In the genomic region with DNA sequence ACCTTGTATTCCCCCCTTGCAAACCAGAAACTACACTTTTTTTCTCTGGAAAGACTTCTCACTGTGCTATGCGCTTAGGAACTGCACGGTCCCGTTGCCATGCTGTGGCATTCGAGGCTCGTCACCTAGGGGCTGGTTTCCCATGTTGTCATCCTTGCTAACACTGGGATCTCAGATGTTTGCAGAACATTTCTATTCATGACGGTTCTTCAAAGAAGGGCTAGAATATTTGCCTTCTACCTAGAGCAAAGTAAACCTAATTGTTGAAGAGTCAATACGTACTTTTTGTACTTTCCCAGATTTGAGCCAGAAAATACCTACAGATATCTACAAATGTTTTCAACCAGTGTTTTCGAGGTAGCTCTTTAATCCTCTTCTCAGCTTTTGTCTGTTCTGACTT, we compare ENCODE assay signal across 41 cellular contexts. TPM values are rescaled to one million over a fixed set of nuclear protein-coding genes. Genes with fewer than 3 reads are reported as not detected.
"Had no signal": no experiment of that assay in that cellular context is flagged by ENCODE, and none has a peak within 500 bp of the region (broad histone marks: within the 10 kb centered on the region; RNA-seq: fewer than 3 reads in every experiment).

No MANE protein-coding gene starts in this region.

- ATAC-seq: activated CD8-positive, alpha-beta T cell treated with anti-CD3 and anti-CD28 coated beads for 36 hours; activated naive CD8-positive, alpha-beta T cell treated with anti-CD3 and anti-CD28 coated beads, Interleukin-2, amount 50 U/mL, for 24 hours; activated T-cell treated with anti-CD3 and anti-CD28 coated beads, Interleukin-2, amount 50 U/mL, for 4 hours; activated T-cell treated with anti-CD3 and anti-CD28 coated beads, Interleukin-2, amount 50 U/mL, for 72 hours; activated T-helper 17 cell treated with anti-CD3 and anti-CD28 coated beads, Interleukin-2, amount 50 U/mL, for 72 hours; body of pancreas had no signal

- H3K4me3 ChIP-seq: ascending aorta, body of pancreas, breast epithelium had no signal

- H3K4me1 ChIP-seq: ascending aorta, body of pancreas, breast epithelium had no signal

- H3K4me1 Mint-ChIP-seq: activated B cell treated with CpG ODN at 0.5 μM for 24 hours; activated CD4-positive, alpha-beta T cell treated with anti-CD3 and anti-CD28 coated beads, Interleukin-2, amount 10 ng/mL, durations not matched to agents 24 days and 14 days; activated naive CD4-positive, alpha-beta T cell treated with anti-CD3 and anti-CD28 coated beads, Interleukin-2, amount 10 ng/mL, durations not matched to agents 7 days and 5 days; activated naive CD4-positive, alpha-beta T cell treated with anti-CD3 and anti-CD28 coated beads, Interleukin-2, amount 50 U/mL, for 24 hours; activated naive CD8-positive, alpha-beta T cell treated with anti-CD3 and anti-CD28 coated beads, Interleukin-2, amount 10 ng/mL, durations not matched to agents 7 days and 5 days; activated naive CD8-positive, alpha-beta T cell treated with anti-CD3 and anti-CD28 coated beads, Interleukin-2, amount 50 U/mL, for 24 hours; activated T-helper 17 cell treated with anti-CD3 and anti-CD28 coated beads, Interleukin-2, amount 50 U/mL, for 72 hours had no signal

- H3K9me3 Mint-ChIP-seq: activated CD4-positive, alpha-beta memory T cell treated with anti-CD3 and anti-CD28 coated beads for 36 hours; activated CD4-positive, alpha-beta T cell treated with anti-CD3 and anti-CD28 coated beads, Interleukin-2, amount 10 ng/mL, durations not matched to agents 24 days and 14 days; activated CD8-positive, alpha-beta T cell treated with anti-CD3 and anti-CD28 coated beads for 36 hours; activated naive CD4-positive, alpha-beta T cell treated with anti-CD3 and anti-CD28 coated beads, Interleukin-2, amount 10 ng/mL, durations not matched to agents 7 days and 5 days; activated naive CD4-positive, alpha-beta T cell treated with anti-CD3 and anti-CD28 coated beads, Interleukin-2, amount 50 U/mL, for 24 hours; activated naive CD8-positive, alpha-beta T cell treated with anti-CD3 and anti-CD28 coated beads, Interleukin-2, amount 10 ng/mL, durations not matched to agents 7 days and 5 days; activated naive CD8-positive, alpha-beta T cell treated with anti-CD3 and anti-CD28 coated beads, Interleukin-2, amount 50 U/mL, for 24 hours; activated T-cell treated with anti-CD3 and anti-CD28 coated beads, Interleukin-2, amount 50 U/mL, for 4 hours; activated T-cell treated with anti-CD3 and anti-CD28 coated beads, Interleukin-2, amount 50 U/mL, for 72 hours; activated T-helper 1 cell treated with anti-CD3 and anti-CD28 coated beads, Interleukin-12 subunit alpha, Interleukin-12 subunit beta, Interleukin-2, Interleukin-4 antibody, amounts not matched to agents 30 ng/mL and 10 ng/mL and 1 ng/mL, durations not matched to agents 14 hours and 24 hours and 36 hours; activated T-helper 17 cell treated with anti-CD3 and anti-CD28 coated beads, Interleukin-2, amount 50 U/mL, for 72 hours; T-helper 1 cell treated with Interleukin-12 subunit alpha and Interleukin-12 subunit beta and Interleukin-4 antibody, amounts not matched to agents 30 μg/mL and 1 μg/mL, for 36 hours; T-helper 2 cell treated with Interferon-gamma antibody and Interleukin-4, amounts not matched to agents 5 μg/mL and 100 μg/mL, for 36 hours had no signal

- H3K36me3 Mint-ChIP-seq: activated naive CD4-positive, alpha-beta T cell treated with anti-CD3 and anti-CD28 coated beads, Interleukin-2, amount 10 ng/mL, durations not matched to agents 7 days and 5 days; activated naive CD8-positive, alpha-beta T cell treated with anti-CD3 and anti-CD28 coated beads, Interleukin-2, amount 10 ng/mL, durations not matched to agents 7 days and 5 days had no signal

- H3K27ac ChIP-seq: ascending aorta, body of pancreas, brain microvascular endothelial cell, breast epithelium, VCaP had no signal

- H3K36me3 ChIP-seq: brain microvascular endothelial cell, breast epithelium had no signal

- H3K27me3 Mint-ChIP-seq: activated B cell treated with CpG ODN at 0.5 μM for 24 hours; activated CD4-positive, alpha-beta memory T cell treated with anti-CD3 and anti-CD28 coated beads for 36 hours; activated CD4-positive, alpha-beta T cell treated with anti-CD3 and anti-CD28 coated beads, Interleukin-2, amount 10 ng/mL, durations not matched to agents 24 days and 14 days; activated CD8-positive, alpha-beta T cell treated with anti-CD3 and anti-CD28 coated beads for 36 hours; activated naive CD4-positive, alpha-beta T cell treated with anti-CD3 and anti-CD28 coated beads, Interleukin-2, amount 10 ng/mL, durations not matched to agents 7 days and 5 days; activated naive CD4-positive, alpha-beta T cell treated with anti-CD3 and anti-CD28 coated beads, Interleukin-2, amount 50 U/mL, for 24 hours; activated naive CD8-positive, alpha-beta T cell; activated naive CD8-positive, alpha-beta T cell treated with anti-CD3 and anti-CD28 coated beads, Interleukin-2, amount 10 ng/mL, durations not matched to agents 7 days and 5 days; activated naive CD8-positive, alpha-beta T cell treated with anti-CD3 and anti-CD28 coated beads, Interleukin-2, amount 50 U/mL, for 24 hours; activated T-helper 17 cell treated with anti-CD3 and anti-CD28 coated beads, Interleukin-2, amount 50 U/mL, for 72 hours had no signal

- FAIRE-seq: TTC549 had no signal

- H3K27ac Mint-ChIP-seq: activated B cell treated with CpG ODN at 0.5 μM for 24 hours; activated CD4-positive, alpha-beta memory T cell treated with anti-CD3 and anti-CD28 coated beads for 36 hours; activated CD4-positive, alpha-beta T cell treated with anti-CD3 and anti-CD28 coated beads, Interleukin-2, amount 10 ng/mL, durations not matched to agents 24 days and 14 days; activated CD8-positive, alpha-beta T cell treated with anti-CD3 and anti-CD28 coated beads for 36 hours; activated naive CD4-positive, alpha-beta T cell treated with anti-CD3 and anti-CD28 coated beads, Interleukin-2, amount 10 ng/mL, durations not matched to agents 7 days and 5 days; activated naive CD4-positive, alpha-beta T cell treated with anti-CD3 and anti-CD28 coated beads, Interleukin-2, amount 50 U/mL, for 24 hours; activated naive CD8-positive, alpha-beta T cell; activated naive CD8-positive, alpha-beta T cell treated with anti-CD3 and anti-CD28 coated beads, Interleukin-2, amount 10 ng/mL, durations not matched to agents 7 days and 5 days; activated naive CD8-positive, alpha-beta T cell treated with anti-CD3 and anti-CD28 coated beads, Interleukin-2, amount 50 U/mL, for 24 hours; activated T-helper 1 cell treated with anti-CD3 and anti-CD28 coated beads, Interleukin-12 subunit alpha, Interleukin-12 subunit beta, Interleukin-2, Interleukin-4 antibody, amounts not matched to agents 30 ng/mL and 10 ng/mL and 1 ng/mL, durations not matched to agents 14 hours and 24 hours and 36 hours; activated T-helper 17 cell treated with anti-CD3 and anti-CD28 coated beads, Interleukin-2, amount 50 U/mL, for 72 hours; T-helper 1 cell treated with Interleukin-12 subunit alpha and Interleukin-12 subunit beta and Interleukin-4 antibody, amounts not matched to agents 30 μg/mL and 1 μg/mL, for 36 hours; T-helper 2 cell treated with Interferon-gamma antibody and Interleukin-4, amounts not matched to agents 5 μg/mL and 100 μg/mL, for 36 hours had no signal

- H3K4me3 Mint-ChIP-seq: activated B cell treated with CpG ODN at 0.5 μM for 24 hours; activated CD4-positive, alpha-beta memory T cell treated with anti-CD3 and anti-CD28 coated beads for 36 hours; activated CD4-positive, alpha-beta T cell treated with anti-CD3 and anti-CD28 coated beads, Interleukin-2, amount 10 ng/mL, durations not matched to agents 24 days and 14 days; activated CD8-positive, alpha-beta T cell treated with anti-CD3 and anti-CD28 coated beads for 36 hours; activated naive CD4-positive, alpha-beta T cell treated with anti-CD3 and anti-CD28 coated beads, Interleukin-2, amount 10 ng/mL, durations not matched to agents 7 days and 5 days; activated naive CD4-positive, alpha-beta T cell treated with anti-CD3 and anti-CD28 coated beads, Interleukin-2, amount 50 U/mL, for 24 hours; activated naive CD8-positive, alpha-beta T cell; activated naive CD8-positive, alpha-beta T cell treated with anti-CD3 and anti-CD28 coated beads, Interleukin-2, amount 10 ng/mL, durations not matched to agents 7 days and 5 days; activated naive CD8-positive, alpha-beta T cell treated with anti-CD3 and anti-CD28 coated beads, Interleukin-2, amount 50 U/mL, for 24 hours; activated T-cell treated with anti-CD3 and anti-CD28 coated beads, Interleukin-2, amount 50 U/mL, for 4 hours; activated T-cell treated with anti-CD3 and anti-CD28 coated beads, Interleukin-2, amount 50 U/mL, for 72 hours; activated T-helper 1 cell treated with anti-CD3 and anti-CD28 coated beads, Interleukin-12 subunit alpha, Interleukin-12 subunit beta, Interleukin-2, Interleukin-4 antibody, amounts not matched to agents 30 ng/mL and 10 ng/mL and 1 ng/mL, durations not matched to agents 14 hours and 24 hours and 36 hours; activated T-helper 17 cell treated with anti-CD3 and anti-CD28 coated beads, Interleukin-2, amount 50 U/mL, for 72 hours; T-helper 1 cell treated with Interleukin-12 subunit alpha and Interleukin-12 subunit beta and Interleukin-4 antibody, amounts not matched to agents 30 μg/mL and 1 μg/mL, for 36 hours; T-helper 2 cell treated with Interferon-gamma antibody and Interleukin-4, amounts not matched to agents 5 μg/mL and 100 μg/mL, for 36 hours had no signal

- DNase-seq: activated B cell treated with CpG ODN at 0.5 μM for 24 hours; activated CD4-positive, alpha-beta memory T cell treated with anti-CD3 and anti-CD28 coated beads for 36 hours; activated CD4-positive, alpha-beta T cell treated with anti-CD3 and anti-CD28 coated beads for 4 hours; activated CD4-positive, alpha-beta T cell treated with anti-CD3 and anti-CD28 coated beads, Interleukin-2, amount 10 ng/mL, durations not matched to agents 24 days and 14 days; activated CD4-positive, alpha-beta T cell treated with anti-CD3 and anti-CD28 coated beads, Interleukin-2, amount 50 U/mL, for 1 hour; activated CD4-positive, alpha-beta T cell treated with anti-CD3 and anti-CD28 coated beads, Interleukin-2, amount 50 U/mL, for 4 hours; activated CD4-positive, CD25-positive, alpha-beta regulatory T cell treated with anti-CD3 and anti-CD28 coated beads, Interleukin-2, amount 50 U/mL, for 72 hours; activated CD8-positive, alpha-beta memory T cell treated with anti-CD3 and anti-CD28 coated beads, Interleukin-2, amount 50 U/mL, for 4 hours; activated CD8-positive, alpha-beta T cell treated with anti-CD3 and anti-CD28 coated beads for 36 hours; activated effector memory CD4-positive, alpha-beta T cell treated with anti-CD3 and anti-CD28 coated beads, Interleukin-2, amount 50 U/mL, for 16 hours; activated gamma-delta T cell treated with Interleukin-2 at 50 U/mL for 16 hours; activated naive CD4-positive, alpha-beta T cell; activated naive CD4-positive, alpha-beta T cell treated with anti-CD3 and anti-CD28 coated beads, Interleukin-2, amount 10 ng/mL, durations not matched to agents 7 days and 5 days; activated naive CD8-positive, alpha-beta T cell treated with anti-CD3 and anti-CD28 coated beads, Interleukin-2, amount 10 ng/mL, durations not matched to agents 7 days and 5 days; activated naive CD8-positive, alpha-beta T cell treated with anti-CD3 and anti-CD28 coated beads, Interleukin-2, amount 50 U/mL, for 24 hours; activated T-cell treated with anti-CD3 and anti-CD28 coated beads for 4 hours; activated T-cell treated with anti-CD3 and anti-CD28 coated beads, Interleukin-2, amount 50 U/mL, for 1 hour; activated T-cell treated with anti-CD3 and anti-CD28 coated beads, Interleukin-2, amount 50 U/mL, for 4 hours; activated T-cell treated with anti-CD3 and anti-CD28 coated beads, Interleukin-2, amount 50 U/mL, for 72 hours; amygdala; anterior cingulate cortex; body of pancreas; brain microvascular endothelial cell; central memory CD4-positive, alpha-beta T cell; T-helper 1 cell; T-helper 2 cell; T-helper 9 cell had no signal

- H3K27me3 ChIP-seq: ascending aorta, body of pancreas, brain microvascular endothelial cell had no signal

- H3K9me3 ChIP-seq: ascending aorta, body of pancreas had no signal

RNA-seq across cellular contexts. Expression of a gene that starts 41.0 kb away (rescaled TPM):
- total RNA-seq: activated B cell treated with CpG ODN at 0.5 μM for 24 hours; activated CD4-positive, alpha-beta memory T cell treated with anti-CD3 and anti-CD28 coated beads for 36 hours; activated CD4-positive, alpha-beta T cell treated with anti-CD3 and anti-CD28 coated beads, Interleukin-2, amount 10 ng/mL, durations not matched to agents 24 days and 14 days; activated CD8-positive, alpha-beta memory T cell treated with anti-CD3 and anti-CD28 coated beads for 36 hours; activated CD8-positive, alpha-beta T cell treated with anti-CD3 and anti-CD28 coated beads for 36 hours; activated naive CD8-positive, alpha-beta T cell treated with anti-CD3 and anti-CD28 coated beads, Interleukin-2, amount 10 ng/mL, durations not matched to agents 7 days and 5 days; activated T-cell treated with anti-CD3 and anti-CD28 coated beads, Interleukin-2, amount 50 U/mL, for 4 hours; activated T-cell treated with anti-CD3 and anti-CD28 coated beads, Interleukin-2, amount 50 U/mL, for 72 hours; activated T-helper 1 cell treated with anti-CD3 and anti-CD28 coated beads, Interleukin-12 subunit alpha, Interleukin-12 subunit beta, Interleukin-2, Interleukin-4 antibody, amounts not matched to agents 30 ng/mL and 10 ng/mL and 1 ng/mL, durations not matched to agents 14 hours and 24 hours and 36 hours; activated T-helper 17 cell treated with anti-CD3 and anti-CD28 coated beads, Interleukin-2, amount 50 U/mL, for 72 hours; ascending aorta; body of pancreas; breast epithelium; cardiac septum; cerebellum had no signal
- polyA plus RNA-seq: adipose tissue had no signal
